ENCODE assay signal across 8 cellular contexts in the genomic region with DNA sequence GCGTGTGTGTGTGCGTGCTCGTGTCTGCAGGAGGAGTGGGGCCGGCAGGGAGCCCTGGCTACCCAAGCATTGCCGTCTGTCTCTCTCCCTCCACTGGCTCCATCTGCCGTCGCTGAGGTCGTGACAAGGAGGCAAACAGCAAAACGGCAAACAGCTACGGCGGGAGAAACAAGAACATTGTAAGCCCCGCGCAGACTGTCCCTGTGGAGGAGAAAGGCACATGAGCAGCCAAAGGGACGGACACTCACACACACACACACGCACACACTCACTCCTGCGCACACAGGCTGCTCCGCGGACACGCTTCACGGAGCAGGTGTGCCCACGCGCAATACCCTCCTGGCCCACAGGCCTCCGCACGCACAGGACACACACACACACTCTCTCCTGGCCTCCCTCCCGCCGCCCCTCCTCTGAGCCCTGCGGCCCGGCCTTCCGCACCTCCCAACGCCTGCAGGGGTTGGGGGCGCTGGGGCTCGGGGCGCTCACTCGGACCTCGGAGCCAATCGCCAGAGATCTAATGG. TPM values are rescaled to one million over a fixed set of nuclear protein-coding genes. Genes with fewer than 3 reads are reported as not detected.
A peak's percentile ranks its signal among the peaks of the same experiment; 100 is the strongest.
DNase-seq lines count a peak whose midpoint lies in the region; TF ChIP-seq lines count a peak whose summit lies in the region.

No MANE protein-coding gene starts in this region.

- TF ChIP-seq POLR2A in suprapubic skin (IDR thresholded peaks at IDR 0.05), result no peak

- TF ChIP-seq EP300 in Ishikawa (IDR thresholded peaks at IDR 0.05; ENCODE audit: borderline replicate concordance) (no peak), suprapubic skin (IDR thresholded peaks at IDR 0.05) (no peak)

- H3K36me3 ChIP-seq in adipocyte (ENCODE audit: control insufficient read depth, insufficient read depth, low read length, severe bottlenecking), result no peaks in the 10 kb centered on the region
- no peaks in the 10 kb centered on the region for H3K36me3 ChIP-seq in suprapubic skin

- H3K4me3 ChIP-seq in adipocyte (ENCODE audit: low read length), result peak overlapping the region; percentile 67
- H3K4me3 ChIP-seq in suprapubic skin, result peak overlapping the region; percentile 51

- DNase-seq in NCI-H446 (lab: John Stamatoyannopoulos, UW) (peak; percentile 47 to 59), NCI-H446 treated with DMSO at 0.1 percent for 48 hours (lab: John Stamatoyannopoulos, UW) (no peak), adipocyte (ENCODE audit: low read depth) (peak; percentile 37), kidney tubule cell (ENCODE audit: low spot score) (peak; percentile 33), suprapubic skin (ENCODE audit: low spot score in 2 of 2) (no peak), NOMO-1 treated with dmso at 0.1 percent for 144 hours (lab: John Stamatoyannopoulos, UW; ENCODE audit: unreplicated experiment) (no peak)
- no peak for DNase-seq in central memory CD4-positive, alpha-beta T cell

- TF ChIP-seq CTCF in suprapubic skin (IDR thresholded peaks at IDR 0.05), result no peak

- 10% methylated on average over 25 of the region's 36 CpGs for WGBS in suprapubic skin

- no peak for TF ChIP-seq RAD21 in Ishikawa (IDR thresholded peaks at IDR 0.05; ENCODE audit: low read depth)

- no peak overlapping the region for H3K9ac ChIP-seq in adipocyte (ENCODE audit: low read length)

- H3K4me1 ChIP-seq in adipocyte (ENCODE audit: control insufficient read depth, insufficient read depth, low read length), result peaks cover 21% of the 10 kb centered on the region
- peaks cover 30% of the 10 kb centered on the region for H3K4me1 ChIP-seq in suprapubic skin

- H3K27me3 ChIP-seq in adipocyte (replicated peaks; ENCODE audit: control insufficient read depth, insufficient read depth, low read length) (peaks cover 63% of the 10 kb centered on the region), suprapubic skin (peaks cover 31% of the 10 kb centered on the region)

- H3K9me3 ChIP-seq in adipocyte (ENCODE audit: control insufficient read depth, low read length) (no peaks in the 10 kb centered on the region), suprapubic skin (no peaks in the 10 kb centered on the region)

- no peak overlapping the region for H3K27ac ChIP-seq in suprapubic skin

TF ChIP-seq in Ishikawa, 13 proteins besides CTCF, POLR2A, EP300 and RAD21:
- TF ChIP-seq TEAD4 (IDR thresholded peaks at IDR 0.05), result no peak
- no peak for TF ChIP-seq CEBPB (IDR thresholded peaks at IDR 0.05)
- TF ChIP-seq TCF12 (IDR thresholded peaks at IDR 0.05; ENCODE audit: low read depth), result no peak
- TF ChIP-seq, protein P1, sequence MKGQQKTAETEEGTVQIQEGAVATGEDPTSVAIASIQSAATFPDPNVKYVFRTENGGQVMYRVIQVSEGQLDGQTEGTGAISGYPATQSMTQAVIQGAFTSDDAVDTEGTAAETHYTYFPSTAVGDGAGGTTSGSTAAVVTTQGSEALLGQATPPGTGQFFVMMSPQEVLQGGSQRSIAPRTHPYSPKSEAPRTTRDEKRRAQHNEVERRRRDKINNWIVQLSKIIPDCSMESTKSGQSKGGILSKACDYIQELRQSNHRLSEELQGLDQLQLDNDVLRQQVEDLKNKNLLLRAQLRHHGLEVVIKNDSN (IDR thresholded peaks at IDR 0.05), result 0 out of 2 replicates have a peak, but pooled peaks have one; percentile 7
- TF ChIP-seq ZBTB7A (IDR thresholded peaks at IDR 0.05; ENCODE audit: low read depth), result peak; percentile 19; the same call in 1 of the 2 replicates

RNA-seq across cellular contexts. Expression of a gene that starts 0.9 kb away (rescaled TPM):
- not detected for total RNA-seq in suprapubic skin

RNA-seq across cellular contexts. Expression of a gene that starts 23.6 kb away (rescaled TPM):
- total RNA-seq in suprapubic skin, result 100 to 1,000 TPM; 287 to 729 (median 317) TPM

Comparison
In these comparisons a context has a peak if more than half of its experiments do, and no peak if none do; other contexts are left out.
1. DNase-seq: peak in NCI-H446 (2 of 2), adipocyte (single experiment) and kidney tubule cell (single experiment); none in NCI-H446 treated with DMSO at 0.1 percent for 48 hours (single experiment), suprapubic skin (0 of 2), NOMO-1 treated with dmso at 0.1 percent for 144 hours (single experiment) and central memory CD4-positive, alpha-beta T cell (single experiment).